1 cellular context compared by ENCODE assay signal in genomic region chr11:131491503-131491902, GRCh38.
TF ChIP-seq lines count a peak whose summit lies in the region.

No MANE protein-coding gene starts in this region.

TF ChIP-seq in IMR-90, 13 proteins besides CTCF, POLR2A, EP300 and RAD21 (continued from another document):
- TF ChIP-seq FOS (IDR thresholded peaks at IDR 0.05; ENCODE audit: low read depth, low read length), result peak; percentile 6; the same call in 1 of the 2 replicates
- TF ChIP-seq ELK1 (IDR thresholded peaks at IDR 0.05; ENCODE audit: borderline replicate concordance, low read depth, low read length), result no peak
- TF ChIP-seq CHD1 (IDR thresholded peaks at IDR 0.05; ENCODE audit: low read depth, low read length), result no peak
- TF ChIP-seq CEBPB (IDR thresholded peaks at IDR 0.05; ENCODE audit: low read depth, low read length), result peak; percentile 85
